6 cellular contexts compared by ENCODE assay signal in the genomic region with DNA sequence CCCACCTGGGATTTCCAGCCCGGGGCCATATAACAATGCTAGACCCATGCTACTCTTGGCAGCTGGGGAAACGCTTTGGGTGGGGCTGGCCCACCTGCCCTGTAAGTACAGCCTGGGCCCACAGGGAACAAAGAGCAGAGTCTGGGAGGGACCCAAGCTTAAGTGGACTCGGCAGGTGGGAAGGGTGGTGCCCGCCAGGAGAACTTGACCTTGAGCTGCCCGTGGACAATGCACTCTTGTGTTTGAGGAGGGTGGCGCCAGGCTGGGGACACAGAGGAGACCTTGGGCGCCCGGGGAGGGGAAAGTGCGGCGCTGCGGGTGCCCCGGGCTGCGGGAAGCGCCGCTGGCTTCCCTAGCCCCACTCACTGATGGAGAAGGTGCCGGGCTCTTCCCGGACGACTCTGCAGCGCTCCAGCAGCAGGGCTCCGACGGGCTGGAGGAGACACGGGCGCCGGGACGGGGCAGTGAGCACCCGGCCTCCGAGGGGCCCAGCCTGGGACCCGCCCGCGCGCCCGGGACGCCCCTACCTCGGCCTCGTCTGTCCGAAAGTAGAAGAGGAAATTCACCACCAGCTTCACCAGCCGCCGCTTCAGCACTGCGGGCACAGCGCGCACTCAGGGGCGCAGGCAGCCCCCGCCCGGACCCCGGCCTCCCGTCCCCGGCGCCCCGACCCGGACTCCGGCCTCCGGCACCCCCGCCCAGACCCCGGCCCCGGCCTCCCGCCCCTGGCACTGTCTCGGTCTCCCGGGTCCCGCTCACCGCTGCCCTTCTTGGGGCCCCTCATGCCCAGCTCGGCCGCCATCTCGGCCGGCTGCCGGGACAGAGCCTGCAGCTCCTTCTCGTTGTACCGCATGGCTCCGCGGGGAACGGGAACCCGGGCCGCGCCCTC. TPM values are rescaled to one million over a fixed set of nuclear protein-coding genes. Genes with fewer than 3 reads are reported as not detected.
A peak's percentile ranks its signal among the peaks of the same experiment; 100 is the strongest.
DNase-seq lines count a peak whose midpoint lies in the region; ATAC-seq and TF ChIP-seq lines count a peak whose summit lies in the region.

No MANE protein-coding gene starts in this region.

- no peak for TF ChIP-seq POLR2A in prostate gland (IDR thresholded peaks at IDR 0.05)

- intact Hi-C loops in dorsolateral prefrontal cortex (cut with DNase I) = loop anchor here (1.0 to 5.0 kb wide), 9 partner anchors 34 to 192 kb away; partner anchors contain the start of genes IZUMO4 (in 1 of the 2), LSM7 (in 1 of the 2), MOB3A (in 1 of the 2) and SPPL2B (in 1 of the 2)
- intact Hi-C loops in prostate gland (cut with DNase I) = loop anchor here (2.0 to 10.0 kb wide), 5 partner anchors 37 to 157 kb away; partner anchors contain the start of genes AP3D1, LSM7 and SPPL2B

- H3K27ac ChIP-seq in dorsolateral prefrontal cortex (peak overlapping the region in 58 of 59 donors; percentile 29 to 100 (median 100)), prostate gland (peak overlapping the region; percentile 97 to 98)

- DNase-seq in AG04449 (ENCODE audit: low read depth, low spot score) (no peak), NCI-H187 (lab: John Stamatoyannopoulos, UW) (peak; percentile 85 to 88), dorsolateral prefrontal cortex (no peak), prostate gland (ENCODE audit: low spot score) (no peak), T-helper 9 cell (no peak)

- ATAC-seq in GM21381 (IDR thresholded peaks at IDR 0.05; ENCODE audit: unreplicated experiment) = peak; percentile 19

- POLR2A ChIA-PET in AG04449 (lab: Yijun Ruan, JAX) = interaction anchor here (0.6 to 1.2 kb wide), 3 partner anchors 43 to 96 kb away, joined by 3 read pairs; no protein-coding TSS in a partner anchor

- H3K4me3 ChIP-seq in AG04449 (ENCODE audit: low read depth, low read length) = peak overlapping the region; percentile 83
- H3K4me3 ChIP-seq in dorsolateral prefrontal cortex = peak overlapping the region; percentile 64 to 99 (median 94)
- H3K4me3 ChIP-seq in prostate gland = peak overlapping the region; percentile 81 to 95

- TF ChIP-seq CTCF in AG04449 (IDR thresholded peaks at IDR 0.05; ENCODE audit: insufficient read depth, low read length, missing control alignments) (no peak), dorsolateral prefrontal cortex (IDR thresholded peaks at IDR 0.05 in 54 of 56, conservative IDR thresholded peaks at IDR 0.05 in 2 of 56; ENCODE audit: low read depth in 1 of 56, partially characterized antibody in 56 of 56) (no peak), prostate gland (IDR thresholded peaks at IDR 0.05) (no peak)

- H3K36me3 ChIP-seq in prostate gland = no peaks in the 10 kb centered on the region

- CTCF ChIA-PET in AG04449 (lab: Yijun Ruan, JAX) = interaction anchor here (0.6 to 2.7 kb wide), 34 partner anchors 9 to 379 kb away, joined by 3 to 16 read pairs (median 4); partner anchors contain the start of gene LSM7

- H3K9me3 ChIP-seq in prostate gland = no peaks in the 10 kb centered on the region

- peaks cover 19% of the 10 kb centered on the region for H3K4me1 ChIP-seq in prostate gland (replicated peaks)

- no peaks in the 10 kb centered on the region for H3K27me3 ChIP-seq in dorsolateral prefrontal cortex
- no peaks in the 10 kb centered on the region for H3K27me3 ChIP-seq in prostate gland (replicated peaks; ENCODE audit: insufficient read depth)

- under 1% methylated on average over 58 of the region's 73 CpGs for WGBS in prostate gland

RNA-seq across cellular contexts. Expression of gene PLEKHJ1, which starts 0.5 kb away (rescaled TPM):
- total RNA-seq in dorsolateral prefrontal cortex = 10 to 100 TPM; 32.8 to 66.7 (median 46.1) TPM
- 10 to 100 TPM; 59.4 to 91.7 TPM for total RNA-seq in prostate gland

RNA-seq across cellular contexts. Expression of gene SF3A2, which starts 1.0 kb away (rescaled TPM):
- total RNA-seq in dorsolateral prefrontal cortex (10 to 100 TPM; 27.0 to 68.4 (median 48.2) TPM), prostate gland (100 to 1,000 TPM in 1 of 2 donors, 10 to 100 TPM in 1; 31.9 to 113 TPM)

RNA-seq across cellular contexts. Expression of gene AMH, which starts 13.5 kb away (rescaled TPM):
- total RNA-seq in dorsolateral prefrontal cortex (10 to 100 TPM in 40 of 120 experiments, 1 to 10 TPM in 79, not detected in 1; 2.5 to 24.6 (median 7.6) TPM), prostate gland (100 to 1,000 TPM in 1 of 2 donors, under 1 TPM in 1; 0.46 to 160 TPM)

RNA-seq across cellular contexts. Expression of gene JSRP1, which starts 20.6 kb away (rescaled TPM):
- total RNA-seq in dorsolateral prefrontal cortex = 1 to 10 TPM in 34 of 120 experiments, under 1 TPM in 34, not detected in 52; 0.43 to 2.3 (median 1.0) TPM
- under 1 TPM in 1 of 2 donors, not detected in 1; 0.96 TPM for total RNA-seq in prostate gland

RNA-seq across cellular contexts. Expression of gene PEAK3, which starts 46.3 kb away (rescaled TPM):
- total RNA-seq in dorsolateral prefrontal cortex = 1 to 10 TPM in 12 of 120 experiments, under 1 TPM in 101, not detected in 7; 0.16 to 1.5 (median 0.55) TPM
- under 1 TPM; 0.27 to 0.80 TPM for total RNA-seq in prostate gland

Comparison
In these comparisons a context has a peak if more than half of its experiments do, and no peak if none do; other contexts are left out.
1. DNase-seq: peak in NCI-H187 (2 of 2); none in AG04449 (single experiment), dorsolateral prefrontal cortex (0 of 10), prostate gland (single experiment) and T-helper 9 cell (single experiment).
2. Peak in every context shown above with its lines, with median percentiles within 50 percentile points of each other: H3K4me3 ChIP-seq.